In genomic region chr11:58928082-58928574, GRCh38 we compare ENCODE assay signal across 1 cellular context.
TF ChIP-seq lines count a peak whose summit lies in the region.

No MANE protein-coding gene starts in this region.

TF ChIP-seq in SK-N-SH treated with all-trans-retinoic acid at 6 μM for 48 hours, 23 proteins besides CTCF, POLR2A, EP300 and RAD21 (continued from another document):
- no peak for TF ChIP-seq CREB5 (CRISPR knock-in tag; IDR thresholded peaks at IDR 0.05; ENCODE audit: low read depth)
- TF ChIP-seq ZNF8 (CRISPR knock-in tag; IDR thresholded peaks at IDR 0.05): no peak
- no peak for TF ChIP-seq PPARA (CRISPR knock-in tag; IDR thresholded peaks at IDR 0.05; ENCODE audit: borderline replicate concordance)
- TF ChIP-seq CSDC2 (CRISPR knock-in tag; IDR thresholded peaks at IDR 0.05): no peak
